ENCODE assay signal across 8 cellular contexts in the genomic region with DNA sequence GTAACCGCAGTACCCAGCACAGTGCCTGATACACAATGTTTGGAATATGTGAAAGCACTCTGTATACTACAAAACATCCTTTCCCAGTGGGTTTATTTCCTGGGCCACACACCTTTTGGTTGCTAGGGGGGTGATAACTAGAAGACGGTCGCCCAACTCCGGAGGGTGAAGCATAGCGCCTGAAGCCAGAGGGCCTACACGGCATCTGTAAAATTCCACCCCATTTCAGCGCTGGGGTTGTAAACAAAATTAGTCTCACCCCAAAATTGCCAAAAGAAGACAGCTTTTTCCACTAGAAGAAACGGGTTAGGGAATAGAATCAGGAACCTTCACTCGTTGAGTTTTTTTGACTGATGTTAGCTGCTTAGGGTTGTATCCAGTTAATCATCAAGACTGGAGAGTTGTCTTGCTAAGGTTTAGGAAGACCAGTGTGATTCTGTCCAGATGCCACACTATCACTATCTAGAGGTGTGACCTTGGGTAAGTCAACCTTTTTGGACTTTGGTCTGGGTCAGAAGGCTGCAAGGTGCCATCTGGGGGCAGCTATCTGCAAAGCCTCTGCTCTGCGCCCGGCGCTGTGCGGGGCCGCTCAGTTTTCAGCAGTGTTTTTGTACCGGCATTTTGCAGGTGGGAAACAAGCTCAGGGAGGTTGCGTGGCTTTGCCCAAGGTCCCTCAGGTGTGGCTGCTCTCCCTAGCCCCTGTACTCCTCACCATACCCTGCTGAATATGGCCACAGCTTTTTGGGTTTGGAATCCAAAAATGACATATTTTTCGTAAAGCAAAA. TPM values are rescaled to one million over a fixed set of nuclear protein-coding genes. Genes with fewer than 3 reads are reported as not detected.
DNase-seq lines count a peak whose midpoint lies in the region; ATAC-seq and TF ChIP-seq lines count a peak whose summit lies in the region.

No MANE protein-coding gene starts in this region.

- no peak for TF ChIP-seq CTCF in Calu3 (IDR thresholded peaks at IDR 0.05; ENCODE audit: unreplicated experiment)
- TF ChIP-seq CTCF in RWPE1 (conservative IDR thresholded peaks at IDR 0.05; ENCODE audit: low read depth), result no peak
- TF ChIP-seq CTCF in epithelial cell of proximal tubule (conservative IDR thresholded peaks at IDR 0.05; ENCODE audit: low read depth, low read length), result no peak

- H3K79me2 ChIP-seq in trophoblast cell (ENCODE audit: control insufficient read depth, insufficient read depth, low read length, poor library complexity), result peaks cover 8% of the 10 kb centered on the region

- DNase-seq in Calu3, result no peak
- DNase-seq in RWPE1 (ENCODE audit: low spot score), result no peak
- DNase-seq in epithelial cell of proximal tubule (ENCODE audit: low read depth), result no peak
- no peak for DNase-seq in trophoblast cell
- DNase-seq in NCI-H1105 (lab: John Stamatoyannopoulos, UW), result no peak
- DNase-seq in DMS153 treated with DMSO at 0.1 percent for 48 hours (lab: John Stamatoyannopoulos, UW; ENCODE audit: unreplicated experiment), result no peak

- no peaks in the 10 kb centered on the region for H3K27me3 ChIP-seq in trophoblast cell (ENCODE audit: insufficient read depth, low read length)

- H3K4me3 Mint-ChIP-seq in Calu3 (ENCODE audit: low read depth, unreplicated experiment), result peak overlapping the region; percentile 74

- peaks cover 41% of the 10 kb centered on the region for H3K36me3 Mint-ChIP-seq in Calu3 (ENCODE audit: insufficient read depth, unreplicated experiment)

- H3K27ac ChIP-seq in RWPE1 (peak overlapping the region; percentile 87), trophoblast cell (ENCODE audit: low read depth, low read length) (no peak overlapping the region)

- H3K27me3 Mint-ChIP-seq in Calu3 (ENCODE audit: unreplicated experiment), result no peaks in the 10 kb centered on the region

- H3K79me1 ChIP-seq in trophoblast cell (ENCODE audit: low read length), result peaks cover 10% of the 10 kb centered on the region

- H3K23ac ChIP-seq in trophoblast cell (ENCODE audit: low read length), result no peak overlapping the region

- intact Hi-C loops in Calu3 (cut with micrococcal nuclease; ENCODE audit: unreplicated experiment), result no loop called here

- peaks cover 0 to 4% of the 10 kb centered on the region in 2 experiments for H3K36me3 ChIP-seq in trophoblast cell (ENCODE audit: control insufficient read depth in 1 of 2, insufficient read depth in 2 of 2, low read length in 2 of 2)

- H2BK12ac ChIP-seq in trophoblast cell (ENCODE audit: low read length), result no peak overlapping the region

- TSS peak; percentile 51 for BruUV-seq in Calu3 (replicated peaks; lab: Mats Ljungman, UMichigan)

- H2BK120ac ChIP-seq in trophoblast cell (ENCODE audit: insufficient read depth, low read length, poor library complexity), result no peak overlapping the region

- no peak overlapping the region for H2BK5ac ChIP-seq in trophoblast cell (ENCODE audit: low read depth, low read length, poor library complexity)

- no peak overlapping the region for H3K14ac ChIP-seq in trophoblast cell (ENCODE audit: low read length)

- H4K91ac ChIP-seq in trophoblast cell (ENCODE audit: low read depth, low read length), result no peak overlapping the region

- H3K4me2 ChIP-seq in trophoblast cell (ENCODE audit: low read length), result peak overlapping the region; percentile 64

- no peak overlapping the region for H2AFZ ChIP-seq in trophoblast cell (ENCODE audit: insufficient read depth, low read length, poor library complexity)

- no peak overlapping the region for H3K9ac ChIP-seq in trophoblast cell (ENCODE audit: low read length)

- H4K8ac ChIP-seq in trophoblast cell (ENCODE audit: low read depth, low read length), result peak overlapping the region; percentile 95

- CTCF ChIA-PET in Calu3 (lab: Charles Lee), result no interaction called here
- CTCF ChIA-PET in RWPE1 (lab: Yijun Ruan, JAX), result interaction anchor here (0.7 kb wide), 1 partner anchor 359 kb away, joined by 3 read pairs; no protein-coding TSS in a partner anchor

- H3K9me3 Mint-ChIP-seq in Calu3 (ENCODE audit: low read depth, unreplicated experiment), result no peaks in the 10 kb centered on the region

- POLR2A ChIA-PET in RWPE1 (lab: Yijun Ruan, JAX; ENCODE audit: low non-redundant PET), result no interaction called here

- ATAC-seq in GM19452 (IDR thresholded peaks at IDR 0.05; ENCODE audit: unreplicated experiment) (no peak), GM21529 (IDR thresholded peaks at IDR 0.05; ENCODE audit: unreplicated experiment) (no peak)

- H3K4ac ChIP-seq in trophoblast cell (ENCODE audit: low read depth, low read length), result no peak overlapping the region

- H3K9me3 ChIP-seq in trophoblast cell (ENCODE audit: insufficient read depth, low read depth, low read length), result no peaks in the 10 kb centered on the region

- no CpG with 5 or more reads among the region's 17 CpGs for WGBS in trophoblast cell (ENCODE audit: extremely low coverage, insufficient coverage, insufficient read length)

- no peak overlapping the region for H3K18ac ChIP-seq in trophoblast cell (ENCODE audit: low read length)

- H3K4me3 ChIP-seq in epithelial cell of proximal tubule (ENCODE audit: low read depth, low read length) (peak overlapping the region; percentile 69), trophoblast cell (ENCODE audit: low read depth, low read length) (no peak overlapping the region)

- no peak overlapping the region for H2AK5ac ChIP-seq in trophoblast cell (ENCODE audit: low read length)

- peak overlapping the region; percentile 83 for H3K27ac Mint-ChIP-seq in Calu3 (ENCODE audit: unreplicated experiment)

- no peak overlapping the region for H4K12ac ChIP-seq in trophoblast cell (ENCODE audit: low read depth, low read length)

- H3K4me1 Mint-ChIP-seq in Calu3 (ENCODE audit: low read depth, unreplicated experiment), result peaks cover 30% of the 10 kb centered on the region

- peaks cover 9 to 11% of the 10 kb centered on the region in 2 experiments for H3K4me1 ChIP-seq in trophoblast cell (ENCODE audit: control insufficient read depth in 1 of 2, insufficient read depth in 2 of 2, low read length in 2 of 2)

RNA-seq across cellular contexts. Expression of gene ZNF839, which starts 1.3 kb away (rescaled TPM):
- total RNA-seq in Calu3 (2022) (18.3 and 21.7 TPM in 2 replicates), epithelial cell of proximal tubule (8.2 and 16.9 TPM in 2 replicates)
- 4.2 and 4.8 TPM in 2 replicates for polyA plus RNA-seq in trophoblast cell (2013)

RNA-seq across cellular contexts. Expression of gene MOK, which starts 15.9 kb away (rescaled TPM):
- 89.7 and 107 TPM in 2 replicates for total RNA-seq in Calu3 (2022)
- 2.3 and 7.5 TPM in 2 replicates for total RNA-seq in epithelial cell of proximal tubule
- 2.2 and 2.3 TPM in 2 replicates for polyA plus RNA-seq in trophoblast cell (2013)

RNA-seq across cellular contexts. Expression of gene CINP, which starts 41.8 kb away (rescaled TPM):
- 38.3 and 39.7 TPM in 2 replicates for total RNA-seq in Calu3 (2022)
- 43.5 and 44.5 TPM in 2 replicates for total RNA-seq in epithelial cell of proximal tubule
- 22.1 and 23.0 TPM in 2 replicates for polyA plus RNA-seq in trophoblast cell (2013)

RNA-seq across cellular contexts. Expression of gene TECPR2, which starts 41.9 kb away (rescaled TPM):
- total RNA-seq in Calu3 (2022), result 21.7 and 22.4 TPM in 2 replicates
- total RNA-seq in epithelial cell of proximal tubule, result 5.1 and 16.4 TPM in 2 replicates
- polyA plus RNA-seq in trophoblast cell (2013), result 6.6 and 6.9 TPM in 2 replicates

Comparison
In these comparisons a context has a peak if more than half of its experiments do, and no peak if none do; other contexts are left out.
1. RNA of gene MOK, which starts 15.9 kb away (total RNA-seq): 89.7 to 107 TPM in Calu3; 2.3 to 7.5 TPM in epithelial cell of proximal tubule; every median in the first group is over 10 times any median in the second.